ENCODE assay signal across 12 cellular contexts in the genomic region with DNA sequence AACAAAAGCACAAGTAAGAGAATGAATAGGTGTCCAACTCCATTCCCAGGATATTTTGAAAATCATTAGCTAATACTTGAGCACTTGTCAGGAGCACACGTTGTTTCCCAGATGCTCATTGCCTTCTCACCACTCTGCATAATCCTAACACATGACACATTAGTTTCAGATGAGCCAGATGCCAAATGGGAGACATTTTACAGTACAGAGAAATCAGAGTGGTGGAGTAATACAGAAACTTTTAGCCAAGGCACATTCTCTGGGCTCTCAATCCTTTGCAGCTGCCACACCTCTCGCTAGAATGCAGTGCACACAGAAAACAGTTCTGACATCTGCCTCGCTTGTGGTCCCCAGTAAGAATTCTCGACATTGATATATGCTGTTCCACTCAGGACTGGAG.
DNase-seq lines count a peak whose midpoint lies in the region; ATAC-seq, FAIRE-seq and TF ChIP-seq lines count a peak whose summit lies in the region.
"Had no signal": no experiment of that assay in that cellular context is flagged by ENCODE, and none has a peak within 500 bp of the region (broad histone marks: within the 10 kb centered on the region; RNA-seq: fewer than 3 reads in every experiment).

No MANE protein-coding gene starts in this region.

- H3K36me3 ChIP-seq in heart left ventricle (no peaks in the 10 kb centered on the region), GM12878 (ENCODE audit: control insufficient read depth in 2 of 2, insufficient read depth in 2 of 2, low read length in 1 of 2) (no peaks in the 10 kb centered on the region)
- H3K36me3 ChIP-seq: tibial artery had no signal

- no peak overlapping the region for H3K4me3 Mint-ChIP-seq in activated CD4-positive, alpha-beta memory T cell treated with anti-CD3 and anti-CD28 coated beads for 36 hours
- H3K4me3 Mint-ChIP-seq: activated T-cell treated with anti-CD3 and anti-CD28 coated beads, Interleukin-2, amount 50 U/mL, for 4 hours; naive thymus-derived CD8-positive, alpha-beta T cell had no signal

- H3K4me1 ChIP-seq in heart left ventricle (peaks cover 0 to 11% (median 0%) of the 10 kb centered on the region in 12 donors), GM12878 (ENCODE audit: control insufficient read depth, insufficient read depth, low read length) (no peaks in the 10 kb centered on the region)

- TF ChIP-seq CTCF in heart left ventricle (IDR thresholded peaks at IDR 0.05) (no peak), GM12878 (IDR thresholded peaks at IDR 0.05 in 2 of 3, conservative IDR thresholded peaks at IDR 0.05 in 1 of 3; ENCODE audit: control insufficient read depth in 2 of 3, extremely low read depth in 1 of 3, insufficient read depth in 1 of 3, low read depth in 3 of 3, low read length in 3 of 3) (no peak)

- no peak for TF ChIP-seq RAD21 in GM12878 (IDR thresholded peaks at IDR 0.05; ENCODE audit: insufficient read depth, low read depth, low read length)

- H3K9me3 Mint-ChIP-seq in activated CD4-positive, alpha-beta memory T cell treated with anti-CD3 and anti-CD28 coated beads for 36 hours, result no peaks in the 10 kb centered on the region
- H3K9me3 Mint-ChIP-seq: activated T-cell treated with anti-CD3 and anti-CD28 coated beads, Interleukin-2, amount 50 U/mL, for 4 hours; naive thymus-derived CD8-positive, alpha-beta T cell had no signal

- ATAC-seq in heart left ventricle (peak in 3 of 4 donors; percentile 53 to 73 (median 61)), left cardiac atrium (no peak), GM12878 (peak; percentile 76), HG02870 (IDR thresholded peaks at IDR 0.05; ENCODE audit: unreplicated experiment) (no peak), HG03457 (IDR thresholded peaks at IDR 0.05; ENCODE audit: unreplicated experiment) (no peak)
- ATAC-seq: activated T-cell treated with anti-CD3 and anti-CD28 coated beads, Interleukin-2, amount 50 U/mL, for 4 hours; naive thymus-derived CD8-positive, alpha-beta T cell had no signal

- DNase-seq in heart left ventricle (no peak), left cardiac atrium (no peak), GM12878 (ENCODE audit: low read depth, low spot score) (no peak), kidney glomerular epithelial cell (lab: John Stamatoyannopoulos, UW) (peak; percentile 45), pons (ENCODE audit: low spot score) (no peak)
- no peak for DNase-seq in activated CD4-positive, alpha-beta memory T cell treated with anti-CD3 and anti-CD28 coated beads for 36 hours
- DNase-seq: activated T-cell treated with anti-CD3 and anti-CD28 coated beads, Interleukin-2, amount 50 U/mL, for 4 hours; naive thymus-derived CD8-positive, alpha-beta T cell; NCI-H69; tibial artery had no signal

- no peak overlapping the region for H3K9ac ChIP-seq in GM12878 (ENCODE audit: control insufficient read depth, insufficient read depth, low read length)

- FAIRE-seq in GM12878 (lab: Jason Lieb, UNC), result no peak

- no peak for TF ChIP-seq EP300 in GM12878 (IDR thresholded peaks at IDR 0.05; ENCODE audit: borderline replicate concordance in 1 of 2, control insufficient read depth in 1 of 2, low read depth in 2 of 2, low read length in 2 of 2)

- in situ Hi-C loops in GM12878 (cut with MboI), result no loop called here

- BruUV-seq in GM12878 (replicated peaks; lab: Mats Ljungman, UMichigan), result no TSS peak

- intact Hi-C loops in heart left ventricle (cut with DNase I) (no loop called here), left cardiac atrium (cut with DNase I) (no loop called here), GM12878 (cut with micrococcal nuclease; ENCODE audit: unreplicated experiment) (no loop called here)
- intact Hi-C loops in activated CD4-positive, alpha-beta memory T cell treated with anti-CD3 and anti-CD28 coated beads for 36 hours (cut with micrococcal nuclease), result no loop called here

- SMC1A ChIA-PET in GM12878 (lab: Charles Lee; ENCODE audit: uncharacterized antibody, unreplicated experiment), result interaction anchor here (0.9 to 1.8 kb wide), 6 partner anchors 9 to 55 kb away, joined by 3 to 7 read pairs (median 4); no protein-coding TSS in a partner anchor

- no peak overlapping the region for H3K4me3 ChIP-seq in heart left ventricle
- no peak overlapping the region for H3K4me3 ChIP-seq in GM12878
- H3K4me3 ChIP-seq: tibial artery had no signal

- H3K27me3 Mint-ChIP-seq in activated CD4-positive, alpha-beta memory T cell treated with anti-CD3 and anti-CD28 coated beads for 36 hours, result peaks cover 7% of the 10 kb centered on the region

- H3K27me3 ChIP-seq in heart left ventricle, result no peaks in the 10 kb centered on the region
- no peaks in the 10 kb centered on the region for H3K27me3 ChIP-seq in GM12878 (replicated peaks in 1 of 2; ENCODE audit: control insufficient read depth in 2 of 2, insufficient read depth in 2 of 2, low read length in 1 of 2)
- H3K27me3 ChIP-seq: tibial artery had no signal

- no peaks in the 10 kb centered on the region for H3K4me1 Mint-ChIP-seq in activated CD4-positive, alpha-beta memory T cell treated with anti-CD3 and anti-CD28 coated beads for 36 hours (ENCODE audit: low read depth)
- H3K4me1 Mint-ChIP-seq: naive thymus-derived CD8-positive, alpha-beta T cell had no signal

- POLR2A ChIA-PET in GM12878 (lab: Charles Lee), result no interaction called here
- POLR2A ChIA-PET in activated CD4-positive, alpha-beta memory T cell treated with anti-CD3 and anti-CD28 coated beads for 36 hours (lab: Charles Lee), result no interaction called here

- WGBS in heart left ventricle, 4 donors, result 65 to 74% (median 69%) methylated on average over 4 of the region's 4 CpGs
- 54% methylated on average over 4 of the region's 4 CpGs for WGBS in GM12878 (ENCODE audit: insufficient coverage, insufficient replicate concordance, low lambda C conversion rate, missing lambda C conversion rate)

- no peak overlapping the region for H2AFZ ChIP-seq in GM12878 (ENCODE audit: control insufficient read depth, low read depth, low read length)

- H3K36me3 Mint-ChIP-seq in activated CD4-positive, alpha-beta memory T cell treated with anti-CD3 and anti-CD28 coated beads for 36 hours, result no peaks in the 10 kb centered on the region
- H3K36me3 Mint-ChIP-seq: naive thymus-derived CD8-positive, alpha-beta T cell had no signal

- no peak overlapping the region for H3K4me2 ChIP-seq in GM12878 (ENCODE audit: control insufficient read depth, insufficient read depth)

- H3K27ac ChIP-seq in heart left ventricle, result peak overlapping the region in 3 of 12 donors; percentile 15 to 53 (median 17)
- H3K27ac ChIP-seq in GM12878 (ENCODE audit: control insufficient read depth, insufficient read depth), result no peak overlapping the region
- H3K27ac ChIP-seq: tibial artery had no signal

- H3K27ac Mint-ChIP-seq in activated CD4-positive, alpha-beta memory T cell treated with anti-CD3 and anti-CD28 coated beads for 36 hours, result no peak overlapping the region
- H3K27ac Mint-ChIP-seq: naive thymus-derived CD8-positive, alpha-beta T cell had no signal

- no peaks in the 10 kb centered on the region; the same call in 1 of the 2 replicates for H3K79me2 ChIP-seq in GM12878 (ENCODE audit: control insufficient read depth, insufficient read depth, low read length)

- H3K9me3 ChIP-seq in heart left ventricle (no peaks in the 10 kb centered on the region), GM12878 (replicated peaks; ENCODE audit: control insufficient read depth, insufficient read depth, low read length) (no peaks in the 10 kb centered on the region)
- H3K9me3 ChIP-seq: tibial artery had no signal

- no peaks in the 10 kb centered on the region for H4K20me1 ChIP-seq in GM12878 (ENCODE audit: control insufficient read depth, insufficient read depth)

- CTCF ChIA-PET in GM12878 (lab: Yijun Ruan, JAX), result interaction anchor here (1.0 to 1.1 kb wide), 2 partner anchors 14 to 17 kb away, joined by 3 to 4 read pairs; no protein-coding TSS in a partner anchor
- CTCF ChIA-PET in activated CD4-positive, alpha-beta memory T cell treated with anti-CD3 and anti-CD28 coated beads for 36 hours (lab: Charles Lee), result interaction anchor here (0.6 kb wide), 1 partner anchor 65 kb away, joined by 3 read pairs; no protein-coding TSS in a partner anchor

- RAD21 ChIA-PET in GM12878 (lab: Charles Lee; ENCODE audit: unreplicated experiment), result interaction anchor here (1.8 to 2.1 kb wide), 3 partner anchors 29 to 82 kb away, joined by 4 to 5 read pairs (median 5); no protein-coding TSS in a partner anchor

- TF ChIP-seq POLR2A in heart left ventricle (IDR thresholded peaks at IDR 0.05), result no peak
- TF ChIP-seq POLR2A in GM12878 (IDR thresholded peaks at IDR 0.05; ENCODE audit: low read depth, low read length), result no peak

TF ChIP-seq in GM12878, 131 proteins besides CTCF, POLR2A, EP300 and RAD21:
- TF ChIP-seq CBX3 (IDR thresholded peaks at IDR 0.05; ENCODE audit: borderline replicate concordance, low read depth) (no peak), RUNX3 (IDR thresholded peaks at IDR 0.05; ENCODE audit: low read length) (no peak; the same call in 1 of the 2 replicates), EED (IDR thresholded peaks at IDR 0.05; ENCODE audit: low read depth) (peak; percentile 60), FOXM1 (IDR thresholded peaks at IDR 0.05; ENCODE audit: low read depth, low read length) (no peak), NFIC (IDR thresholded peaks at IDR 0.05; ENCODE audit: low read depth, low read length) (0 out of 2 replicates have a peak, but pooled peaks have one; percentile 29), GABPA (IDR thresholded peaks at IDR 0.05; ENCODE audit: low read depth) (no peak), ZZZ3 (IDR thresholded peaks at IDR 0.05; ENCODE audit: control insufficient read depth, insufficient read length, low read depth) (no peak), IKZF2 (IDR thresholded peaks at IDR 0.05) (0 out of 4 replicates have a peak, but pooled peaks of 1 of the 2 experiments have one; percentile 18), JUNB (IDR thresholded peaks at IDR 0.05) (peak; percentile 49; the same call in 1 of the 2 replicates), RELA (IDR thresholded peaks at IDR 0.05; ENCODE audit: borderline replicate concordance, partially characterized antibody) (no peak), STAT1 (conservative IDR thresholded peaks at IDR 0.05) (no peak)
- TF ChIP-seq, protein P1, sequence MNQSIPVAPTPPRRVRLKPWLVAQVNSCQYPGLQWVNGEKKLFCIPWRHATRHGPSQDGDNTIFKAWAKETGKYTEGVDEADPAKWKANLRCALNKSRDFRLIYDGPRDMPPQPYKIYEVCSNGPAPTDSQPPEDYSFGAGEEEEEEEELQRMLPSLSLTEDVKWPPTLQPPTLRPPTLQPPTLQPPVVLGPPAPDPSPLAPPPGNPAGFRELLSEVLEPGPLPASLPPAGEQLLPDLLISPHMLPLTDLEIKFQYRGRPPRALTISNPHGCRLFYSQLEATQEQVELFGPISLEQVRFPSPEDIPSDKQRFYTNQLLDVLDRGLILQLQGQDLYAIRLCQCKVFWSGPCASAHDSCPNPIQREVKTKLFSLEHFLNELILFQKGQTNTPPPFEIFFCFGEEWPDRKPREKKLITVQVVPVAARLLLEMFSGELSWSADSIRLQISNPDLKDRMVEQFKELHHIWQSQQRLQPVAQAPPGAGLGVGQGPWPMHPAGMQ (IDR thresholded peaks at IDR 0.05; ENCODE audit: borderline replicate concordance), result no peak

Comparison
In these comparisons a context has a peak if more than half of its experiments do, and no peak if none do; other contexts are left out.
1. ATAC-seq: peak in heart left ventricle (3 of 4) and GM12878 (single experiment); none in left cardiac atrium (0 of 2), HG02870 (single experiment) and HG03457 (single experiment).